28 cellular contexts compared by ENCODE assay signal in the genomic region with DNA sequence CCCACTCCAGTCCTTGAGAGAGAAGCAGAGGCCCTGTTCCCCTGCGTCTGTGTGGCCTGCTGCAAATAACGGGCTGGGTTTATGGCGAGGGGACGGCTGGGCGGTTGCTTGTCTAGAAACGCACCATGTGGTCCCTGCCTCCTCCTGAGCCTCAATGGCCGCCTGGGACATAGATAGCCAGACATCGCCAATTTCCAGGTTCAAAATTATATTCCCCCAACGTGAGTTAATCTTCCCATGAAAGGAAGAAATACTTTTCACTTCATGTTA.
DNase-seq lines count a peak whose midpoint lies in the region; ATAC-seq and TF ChIP-seq lines count a peak whose summit lies in the region.
"Had no signal": no experiment of that assay in that cellular context is flagged by ENCODE, and none has a peak within 500 bp of the region (broad histone marks: within the 10 kb centered on the region; RNA-seq: fewer than 3 reads in every experiment).

No MANE protein-coding gene starts in this region.

- H3K4me1 Mint-ChIP-seq in endothelial cell (ENCODE audit: unreplicated experiment): peaks cover 16% of the 10 kb centered on the region
- H3K4me1 Mint-ChIP-seq: activated B cell treated with CpG ODN at 0.5 μM for 24 hours; naive thymus-derived CD4-positive, alpha-beta T cell; stimulated activated naive B cell treated with anti-CD40 and anti-IgM and Interleukin-4, amounts not matched to agents 10 μg/mL and 1 μg/mL and 100 μg/mL, for 72 hours had no signal

- H3K4me3 ChIP-seq in osteoblast (ENCODE audit: insufficient read depth, low read length) (no peak overlapping the region), suprapubic skin (no peak overlapping the region)
- H3K4me3 ChIP-seq: pancreas had no signal

- H3K27ac ChIP-seq in VCaP (peak overlapping the region; percentile 77), osteoblast (ENCODE audit: low read depth, low read length) (no peak overlapping the region), suprapubic skin (peak overlapping the region; percentile 85)
- H3K27ac ChIP-seq: foreskin keratinocyte had no signal

- no peaks in the 10 kb centered on the region for H3K9me3 ChIP-seq in osteoblast (ENCODE audit: low read depth, low read length)
- no peaks in the 10 kb centered on the region for H3K9me3 ChIP-seq in suprapubic skin
- H3K9me3 ChIP-seq: pancreas had no signal

- no peaks in the 10 kb centered on the region for H3K79me2 ChIP-seq in osteoblast (ENCODE audit: insufficient read depth, low read length)

- 79% methylated on average over 8 of the region's 9 CpGs for WGBS in suprapubic skin

- no peak for TF ChIP-seq POLR2A in suprapubic skin (IDR thresholded peaks at IDR 0.05)

- no peak overlapping the region for H3K4me2 ChIP-seq in osteoblast (ENCODE audit: insufficient read depth, low read length)

- H3K36me3 Mint-ChIP-seq in endothelial cell (ENCODE audit: low read depth, unreplicated experiment): peaks cover 4% of the 10 kb centered on the region
- H3K36me3 Mint-ChIP-seq: naive thymus-derived CD4-positive, alpha-beta T cell; stimulated activated naive B cell treated with anti-CD40 and anti-IgM and Interleukin-4, amounts not matched to agents 10 μg/mL and 1 μg/mL and 100 μg/mL, for 72 hours had no signal

- H3K27me3 Mint-ChIP-seq in endothelial cell (ENCODE audit: unreplicated experiment): peaks cover 5% of the 10 kb centered on the region

- TF ChIP-seq CTCF in VCaP (conservative IDR thresholded peaks at IDR 0.05) (no peak), endothelial cell (IDR thresholded peaks at IDR 0.05; ENCODE audit: unreplicated experiment) (no peak), osteoblast (IDR thresholded peaks at IDR 0.05; ENCODE audit: extremely low read depth, low read depth, low read length) (no peak), suprapubic skin (IDR thresholded peaks at IDR 0.05) (no peak)

- DNase-seq in endothelial cell (ENCODE audit: low spot score) (no peak), osteoblast (ENCODE audit: insufficient read length, low spot score, missing footprints) (peak; percentile 52), suprapubic skin (ENCODE audit: low spot score in 2 of 2) (no peak), AML-193 (lab: John Stamatoyannopoulos, UW) (no peak)
- DNase-seq in stimulated activated CD4-positive, alpha-beta T cell treated with anti-CD3 and anti-CD28 coated beads, Interleukin-2, amount 100 ng/mL, for 24 hours: no peak
- no peak for DNase-seq in stimulated activated CD4-positive, alpha-beta T cell treated with anti-CD3 and anti-CD28 coated beads, Interleukin-12 subunit alpha, Interleukin-12 subunit beta, amount 100 ng/mL, for 4 hours
- DNase-seq: ACHN; activated B cell treated with CpG ODN at 0.5 μM for 24 hours; activated naive CD4-positive, alpha-beta T cell treated with Interleukin-2 at 50 U/mL for 16 hours; activated T-cell treated with anti-CD3 and anti-CD28 coated beads, Interleukin-2, amount 50 U/mL, for 1 hour; amniotic stem cell; C1 segment of cervical spinal cord; Calu3; central memory CD4-positive, alpha-beta T cell; erythroblast; foreskin keratinocyte; GOT3; hypothalamus; mammary epithelial cell; naive thymus-derived CD4-positive, alpha-beta T cell; NCI-H1092; NCI-H187 treated with DMSO at 0.1 percent for 48 hours; stimulated activated CD4-positive, alpha-beta T cell treated with anti-CD3 and anti-CD28 coated beads, Interleukin-2, amount 100 ng/mL, for 48 hours; stimulated activated naive B cell treated with anti-CD40 and anti-IgM and Interleukin-4, amounts not matched to agents 10 μg/mL and 1 μg/mL and 100 μg/mL, for 72 hours; T-helper 9 cell had no signal

- no peak for ATAC-seq in HG02973 (IDR thresholded peaks at IDR 0.05; ENCODE audit: unreplicated experiment)
- ATAC-seq: foreskin keratinocyte; naive thymus-derived CD4-positive, alpha-beta T cell; stimulated activated naive B cell treated with anti-CD40 and anti-IgM and Interleukin-4, amounts not matched to agents 10 μg/mL and 1 μg/mL and 100 μg/mL, for 72 hours had no signal

- H3K27ac Mint-ChIP-seq in endothelial cell (ENCODE audit: unreplicated experiment): peak overlapping the region; percentile 72
- H3K27ac Mint-ChIP-seq: activated B cell treated with CpG ODN at 0.5 μM for 24 hours; naive thymus-derived CD4-positive, alpha-beta T cell; stimulated activated naive B cell treated with anti-CD40 and anti-IgM and Interleukin-4, amounts not matched to agents 10 μg/mL and 1 μg/mL and 100 μg/mL, for 72 hours had no signal

- no peak for TF ChIP-seq EP300 in suprapubic skin (IDR thresholded peaks at IDR 0.05)

- H3K36me3 ChIP-seq in osteoblast (ENCODE audit: insufficient read depth, low read length): no peaks in the 10 kb centered on the region
- H3K36me3 ChIP-seq in suprapubic skin: no peaks in the 10 kb centered on the region
- H3K36me3 ChIP-seq: pancreas had no signal

- no peak overlapping the region for H2AFZ ChIP-seq in osteoblast (ENCODE audit: low read length)

- H3K4me1 ChIP-seq in osteoblast (ENCODE audit: insufficient read depth, low read length): peaks cover 5% of the 10 kb centered on the region
- peaks cover 14% of the 10 kb centered on the region for H3K4me1 ChIP-seq in suprapubic skin
- H3K4me1 ChIP-seq: foreskin keratinocyte had no signal

- no peaks in the 10 kb centered on the region for H3K9me3 Mint-ChIP-seq in endothelial cell (ENCODE audit: unreplicated experiment)
- H3K9me3 Mint-ChIP-seq: activated B cell treated with CpG ODN at 0.5 μM for 24 hours; stimulated activated naive B cell treated with anti-CD40 and anti-IgM and Interleukin-4, amounts not matched to agents 10 μg/mL and 1 μg/mL and 100 μg/mL, for 72 hours had no signal

- H3K4me3 Mint-ChIP-seq in endothelial cell (ENCODE audit: unreplicated experiment): no peak overlapping the region
- H3K4me3 Mint-ChIP-seq: activated B cell treated with CpG ODN at 0.5 μM for 24 hours; naive thymus-derived CD4-positive, alpha-beta T cell; stimulated activated naive B cell treated with anti-CD40 and anti-IgM and Interleukin-4, amounts not matched to agents 10 μg/mL and 1 μg/mL and 100 μg/mL, for 72 hours had no signal

- no peaks in the 10 kb centered on the region for H4K20me1 ChIP-seq in osteoblast (ENCODE audit: insufficient read depth, low read length)

- H3K27me3 ChIP-seq in osteoblast (ENCODE audit: insufficient read depth, low read length): no peaks in the 10 kb centered on the region
- no peaks in the 10 kb centered on the region for H3K27me3 ChIP-seq in suprapubic skin
- H3K27me3 ChIP-seq: foreskin keratinocyte, pancreas had no signal
